ENCODE assay signal across 8 cellular contexts in genomic region chr17:36601303-36602029, GRCh38. TPM values are rescaled to one million over a fixed set of nuclear protein-coding genes. Genes with fewer than 3 reads are reported as not detected.
DNase-seq lines count a peak whose midpoint lies in the region; ATAC-seq and TF ChIP-seq lines count a peak whose summit lies in the region.

TSS of gene MRM1 (plus strand) at chr17:36601583. CDS start at chr17:36601811, 228 bp downstream.

- H3K4me3 ChIP-seq in fibroblast of mammary gland (ENCODE audit: control insufficient read depth, low read depth, low read length), result peak within 1 kb of the TSS; percentile 86

- intact Hi-C loops in natural killer cell (cut with micrococcal nuclease), result loop anchor here (2.0 to 10.0 kb wide), 4 partner anchors 57 to 771 kb away; partner anchors contain the start of gene GGNBP2

- no peaks in the 10 kb centered on the region for H3K27me3 Mint-ChIP-seq in natural killer cell (ENCODE audit: low read depth in 2 of 2)
- no peaks in the 10 kb centered on the region for H3K27me3 Mint-ChIP-seq in stimulated activated naive B cell treated with anti-CD40 and anti-IgM and Interleukin-4, amounts not matched to agents 10 μg/mL and 1 μg/mL and 100 μg/mL, for 72 hours

- H3K36me3 Mint-ChIP-seq in natural killer cell, result no peaks in the 10 kb centered on the region
- H3K36me3 Mint-ChIP-seq in stimulated activated naive B cell treated with anti-CD40 and anti-IgM and Interleukin-4, amounts not matched to agents 10 μg/mL and 1 μg/mL and 100 μg/mL, for 72 hours, result peaks cover 25 to 38% of the 10 kb centered on the region in 2 donors

- TF ChIP-seq CTCF in fibroblast of mammary gland (conservative IDR thresholded peaks at IDR 0.05; ENCODE audit: control insufficient read depth, insufficient read depth, low read depth, low read length), result no peak
- peak; percentile 16 for TF ChIP-seq CTCF in natural killer cell (IDR thresholded peaks at IDR 0.05)

- H3K27ac ChIP-seq in KOPT-K1 (ENCODE audit: low read depth, low read length, poor library complexity, severe bottlenecking), result peak within 1 kb of the TSS; percentile 69

- H3K9me3 Mint-ChIP-seq in natural killer cell, result no peaks in the 10 kb centered on the region
- no peaks in the 10 kb centered on the region for H3K9me3 Mint-ChIP-seq in stimulated activated naive B cell treated with anti-CD40 and anti-IgM and Interleukin-4, amounts not matched to agents 10 μg/mL and 1 μg/mL and 100 μg/mL, for 72 hours

- peaks cover 18% of the 10 kb centered on the region; the same call in 1 of the 2 replicates for H3K36me3 ChIP-seq in KOPT-K1 (ENCODE audit: insufficient read depth, low read length)

- H3K27ac Mint-ChIP-seq in natural killer cell, result peak within 1 kb of the TSS; percentile 84 to 93
- H3K27ac Mint-ChIP-seq in stimulated activated naive B cell treated with anti-CD40 and anti-IgM and Interleukin-4, amounts not matched to agents 10 μg/mL and 1 μg/mL and 100 μg/mL, for 72 hours, result peak within 1 kb of the TSS; percentile 94

- peaks cover 36 to 41% of the 10 kb centered on the region in 2 donors for H3K4me1 Mint-ChIP-seq in natural killer cell
- H3K4me1 Mint-ChIP-seq in stimulated activated naive B cell treated with anti-CD40 and anti-IgM and Interleukin-4, amounts not matched to agents 10 μg/mL and 1 μg/mL and 100 μg/mL, for 72 hours, result peaks cover 32 to 46% of the 10 kb centered on the region in 2 donors

- peak; percentile 60 for DNase-seq in DMS53 treated with DMSO at 0.1 percent for 48 hours (lab: John Stamatoyannopoulos, UW; ENCODE audit: unreplicated experiment)
- DNase-seq in RPMI7951 (ENCODE audit: low read depth), result peak; percentile 92
- DNase-seq in activated T-helper 1 cell treated with anti-CD3 and anti-CD28 coated beads, Interleukin-2, amount 50 U/mL, for 16 hours (ENCODE audit: low read depth in 1 of 2, low spot score in 1 of 2), result peak; percentile 81 to 83
- DNase-seq in fibroblast of mammary gland (ENCODE audit: low read depth), result peak; percentile 87
- peak; percentile 84 for DNase-seq in natural killer cell
- peak; percentile 88 for DNase-seq in stimulated activated naive B cell treated with anti-CD40 and anti-IgM and Interleukin-4, amounts not matched to agents 10 μg/mL and 1 μg/mL and 100 μg/mL, for 72 hours

- ATAC-seq in GM21619 (IDR thresholded peaks at IDR 0.05; ENCODE audit: unreplicated experiment) (peak; percentile 77), natural killer cell (peak; percentile 87 to 91 (median 91))
- peak; percentile 91 to 94 for ATAC-seq in stimulated activated naive B cell treated with anti-CD40 and anti-IgM and Interleukin-4, amounts not matched to agents 10 μg/mL and 1 μg/mL and 100 μg/mL, for 72 hours (replicated peaks)

- H3K4me3 Mint-ChIP-seq in natural killer cell, result peak within 1 kb of the TSS; percentile 92
- peak within 1 kb of the TSS; percentile 89 to 92 for H3K4me3 Mint-ChIP-seq in stimulated activated naive B cell treated with anti-CD40 and anti-IgM and Interleukin-4, amounts not matched to agents 10 μg/mL and 1 μg/mL and 100 μg/mL, for 72 hours

- no peaks in the 10 kb centered on the region for H3K9me3 ChIP-seq in KOPT-K1 (ENCODE audit: insufficient read depth, low read length, poor library complexity, severe bottlenecking)

RNA-seq across cellular contexts. Expression of gene MRM1, which starts in this region (rescaled TPM):
- total RNA-seq in RPMI7951 (2014; rRNA removed; shearing (Covaris generic)), result 4.3 and 5.0 TPM in 2 replicates
- 1 to 10 TPM; 1.3 to 2.8 (median 1.7) TPM for total RNA-seq in natural killer cell

Comparison
In these comparisons a context has a peak if more than half of its experiments do, and no peak if none do; other contexts are left out.
1. Peak in every context shown above with its lines: DNase-seq, ATAC-seq, H3K4me3 ChIP-seq and H3K27ac ChIP-seq.